18 cellular contexts compared by ENCODE assay signal in the genomic region with DNA sequence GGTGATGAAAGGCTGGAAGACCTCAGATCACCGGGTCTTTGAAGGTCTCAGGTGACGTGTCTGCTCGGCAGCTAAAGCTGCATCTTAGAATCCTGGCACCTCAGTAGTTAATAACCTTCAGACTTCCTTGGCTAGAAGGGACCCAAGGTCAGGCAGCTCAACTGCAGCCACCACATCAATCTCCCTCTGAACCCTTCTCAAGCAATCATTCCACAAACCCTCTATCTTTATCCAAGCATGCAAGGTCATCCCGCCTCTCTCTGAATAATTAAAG. TPM values are rescaled to one million over a fixed set of nuclear protein-coding genes. Genes with fewer than 3 reads are reported as not detected.
DNase-seq lines count a peak whose midpoint lies in the region; ATAC-seq, FAIRE-seq and TF ChIP-seq lines count a peak whose summit lies in the region.
"Had no signal": no experiment of that assay in that cellular context is flagged by ENCODE, and none has a peak within 500 bp of the region (broad histone marks: within the 10 kb centered on the region; RNA-seq: fewer than 3 reads in every experiment).

No MANE protein-coding gene starts in this region.

- TF ChIP-seq RAD21 in K562 (CRISPR knock-in tag; conservative IDR thresholded peaks at IDR 0.05 in 1 of 2, IDR thresholded peaks at IDR 0.05 in 1 of 2), result no peak

- no peak for DNase-seq in heart left ventricle
- DNase-seq in left ventricle myocardium superior, result no peak
- no peak for DNase-seq in K562 (ENCODE audit: extremely low read depth in 1 of 4, low spot score in 3 of 4)
- DNase-seq in memory B cell (ENCODE audit: low spot score in 2 of 2), result no peak
- no peak for DNase-seq in tibial artery
- DNase-seq in upper lobe of right lung, result no peak
- no peak for DNase-seq in SHP77 treated with DMSO at 0.1 percent for 48 hours (lab: John Stamatoyannopoulos, UW)
- no peak for DNase-seq in activated CD8-positive, alpha-beta memory T cell treated with anti-CD3 and anti-CD28 coated beads, Interleukin-2, amount 50 U/mL, for 4 hours
- DNase-seq: activated CD8-positive, alpha-beta T cell treated with anti-CD3 and anti-CD28 coated beads for 36 hours; activated naive CD8-positive, alpha-beta T cell treated with anti-CD3 and anti-CD28 coated beads, Interleukin-2, amount 10 ng/mL, durations not matched to agents 7 days and 5 days; activated T-cell treated with anti-CD3 and anti-CD28 coated beads, Interleukin-2, amount 50 U/mL, for 72 hours; CD4-positive, CD25-positive, alpha-beta regulatory T cell; stimulated activated CD4-positive, alpha-beta T cell treated with anti-CD3 and anti-CD28 coated beads, Interleukin-4, amount 100 ng/mL, for 4 hours had no signal

- no peaks in the 10 kb centered on the region for H3K9me3 Mint-ChIP-seq in memory B cell
- H3K9me3 Mint-ChIP-seq: activated CD8-positive, alpha-beta T cell treated with anti-CD3 and anti-CD28 coated beads for 36 hours; activated naive CD8-positive, alpha-beta T cell treated with anti-CD3 and anti-CD28 coated beads, Interleukin-2, amount 10 ng/mL, durations not matched to agents 7 days and 5 days; activated T-cell treated with anti-CD3 and anti-CD28 coated beads, Interleukin-2, amount 50 U/mL, for 72 hours; CD4-positive, CD25-positive, alpha-beta regulatory T cell; central memory CD8-positive, alpha-beta T cell had no signal

- no TSS peak for BruUV-seq in K562 (replicated peaks; lab: Mats Ljungman, UMichigan)

- WGBS in heart left ventricle, 4 donors, result 39 to 56% (median 44%) methylated on average over 4 of the region's 4 CpGs
- 65% methylated on average over 3 of the region's 4 CpGs for WGBS in K562 (ENCODE audit: insufficient coverage, low coverage, missing lambda C conversion rate)

- no peaks in the 10 kb centered on the region for H3K9me1 ChIP-seq in K562 (ENCODE audit: control insufficient read depth, insufficient read depth, low read length)

- no peak overlapping the region for H3K4me2 ChIP-seq in K562 (ENCODE audit: insufficient read depth, low read length)

- H3K4me1 Mint-ChIP-seq in memory B cell, result peaks cover 59% of the 10 kb centered on the region

- H3K36me3 Mint-ChIP-seq in memory B cell, result peaks cover 3% of the 10 kb centered on the region
- H3K36me3 Mint-ChIP-seq: activated naive CD8-positive, alpha-beta T cell treated with anti-CD3 and anti-CD28 coated beads, Interleukin-2, amount 10 ng/mL, durations not matched to agents 7 days and 5 days; CD4-positive, CD25-positive, alpha-beta regulatory T cell had no signal

- 0 out of 2 replicates have a peak, but pooled peaks cover 15% of the 10 kb centered on the region for H4K20me1 ChIP-seq in K562 (replicated peaks; ENCODE audit: control insufficient read depth, insufficient read depth, low read length)

- in situ Hi-C loops in K562 (cut with MboI), result no loop called here

- peaks cover 0 to 5% (median 0%) of the 10 kb centered on the region in 9 donors for H3K36me3 ChIP-seq in heart left ventricle
- peaks cover 46% of the 10 kb centered on the region for H3K36me3 ChIP-seq in K562 (ENCODE audit: control insufficient read depth, insufficient read depth, low read length)
- no peaks in the 10 kb centered on the region for H3K36me3 ChIP-seq in tibial artery
- no peaks in the 10 kb centered on the region for H3K36me3 ChIP-seq in upper lobe of right lung

- no peak overlapping the region for H3K4me3 Mint-ChIP-seq in memory B cell
- H3K4me3 Mint-ChIP-seq: activated CD8-positive, alpha-beta T cell treated with anti-CD3 and anti-CD28 coated beads for 36 hours; activated naive CD8-positive, alpha-beta T cell treated with anti-CD3 and anti-CD28 coated beads, Interleukin-2, amount 10 ng/mL, durations not matched to agents 7 days and 5 days; activated T-cell treated with anti-CD3 and anti-CD28 coated beads, Interleukin-2, amount 50 U/mL, for 72 hours; central memory CD8-positive, alpha-beta T cell had no signal

- peaks cover 21 to 93% (median 72%) of the 10 kb centered on the region in 12 donors for H3K4me1 ChIP-seq in heart left ventricle
- H3K4me1 ChIP-seq in K562 (replicated peaks in 1 of 2; ENCODE audit: control insufficient read depth in 2 of 2, insufficient read depth in 2 of 2, low read length in 2 of 2), result peaks cover 35 to 55% of the 10 kb centered on the region in 2 experiments; a peak in 4 of 5 replicates
- peaks cover 4 to 78% (median 69%) of the 10 kb centered on the region in 4 donors for H3K4me1 ChIP-seq in tibial artery
- H3K4me1 ChIP-seq in upper lobe of right lung, result peaks cover 63% of the 10 kb centered on the region

- POLR2A ChIA-PET in K562 (lab: Yijun Ruan, JAX), result interaction anchor here (0.5 to 10.6 kb wide), 7 partner anchors 11 to 394 kb away, joined by 3 to 65 read pairs (median 7); no protein-coding TSS in a partner anchor

- TF ChIP-seq EP300 in K562 (IDR thresholded peaks at IDR 0.05; ENCODE audit: low read length), result no peak

- FAIRE-seq in K562 (lab: Jason Lieb, UNC), result peak; percentile 58
- FAIRE-seq: A204.1 had no signal

- H3K9ac ChIP-seq in K562 (ENCODE audit: insufficient read depth in 1 of 2, low read depth in 2 of 2, low read length in 2 of 2), result peak overlapping the region in 1 of 2 experiments; percentile 19; a peak in 1 of 4 replicates

- no peak overlapping the region for H2AFZ ChIP-seq in K562 (ENCODE audit: low read depth, low read length)

- CTCF ChIA-PET in K562 (lab: Yijun Ruan, JAX; ENCODE audit: low intra/inter-chr PET ratio), result no interaction called here

- TF ChIP-seq CTCF in heart left ventricle (IDR thresholded peaks at IDR 0.05) (no peak), K562 (IDR thresholded peaks at IDR 0.05 in 2 of 3, conservative IDR thresholded peaks at IDR 0.05 in 1 of 3; ENCODE audit: insufficient read depth in 2 of 3, low read depth in 1 of 3, low read length in 3 of 3) (no peak), tibial artery (IDR thresholded peaks at IDR 0.05) (no peak), upper lobe of right lung (IDR thresholded peaks at IDR 0.05) (no peak)

- peak overlapping the region; percentile 81 for H3K27ac Mint-ChIP-seq in memory B cell
- H3K27ac Mint-ChIP-seq: activated CD8-positive, alpha-beta T cell treated with anti-CD3 and anti-CD28 coated beads for 36 hours; activated naive CD8-positive, alpha-beta T cell treated with anti-CD3 and anti-CD28 coated beads, Interleukin-2, amount 10 ng/mL, durations not matched to agents 7 days and 5 days had no signal

- H3K27me3 Mint-ChIP-seq in memory B cell, result no peaks in the 10 kb centered on the region
- H3K27me3 Mint-ChIP-seq: central memory CD8-positive, alpha-beta T cell had no signal

- no peaks in the 10 kb centered on the region for H3K9me3 ChIP-seq in heart left ventricle
- H3K9me3 ChIP-seq in K562 (replicated peaks; ENCODE audit: control insufficient read depth, insufficient read depth, low read depth, low read length), result no peaks in the 10 kb centered on the region
- no peaks in the 10 kb centered on the region for H3K9me3 ChIP-seq in tibial artery
- H3K9me3 ChIP-seq in upper lobe of right lung, result no peaks in the 10 kb centered on the region

- intact Hi-C loops in heart left ventricle (cut with DNase I), result no loop called here
- intact Hi-C loops in left ventricle myocardium superior (cut with micrococcal nuclease), result no loop called here
- intact Hi-C loops in K562 (cut with micrococcal nuclease), result no loop called here
- intact Hi-C loops in tibial artery (cut with DNase I; ENCODE audit: low total_unique reads), result no loop called here
- intact Hi-C loops in upper lobe of right lung (cut with DNase I), result no loop called here

- H3K79me2 ChIP-seq in K562 (ENCODE audit: control insufficient read depth, insufficient read depth, low read length), result peaks cover 90% of the 10 kb centered on the region

- H3K27me3 ChIP-seq in heart left ventricle, result no peaks in the 10 kb centered on the region
- H3K27me3 ChIP-seq in K562 (ENCODE audit: control insufficient read depth in 2 of 2, insufficient read depth in 2 of 2, low read length in 2 of 2), result no peaks in the 10 kb centered on the region
- no peaks in the 10 kb centered on the region for H3K27me3 ChIP-seq in tibial artery
- H3K27me3 ChIP-seq in upper lobe of right lung, result no peaks in the 10 kb centered on the region

- H3K4me3 ChIP-seq in heart left ventricle (no peak overlapping the region), K562 (no peak overlapping the region), tibial artery (no peak overlapping the region), upper lobe of right lung (no peak overlapping the region)

- TF ChIP-seq POLR2A in heart left ventricle (IDR thresholded peaks at IDR 0.05) (no peak), K562 (conservative IDR thresholded peaks at IDR 0.05) (no peak)

- ATAC-seq in heart left ventricle, result no peak
- ATAC-seq in left ventricle myocardium superior, result no peak
- no peak for ATAC-seq in K562
- ATAC-seq in memory B cell (ENCODE audit: low read depth), result no peak
- no peak for ATAC-seq in upper lobe of right lung
- ATAC-seq: activated CD8-positive, alpha-beta T cell treated with anti-CD3 and anti-CD28 coated beads for 36 hours; activated T-cell treated with anti-CD3 and anti-CD28 coated beads, Interleukin-2, amount 50 U/mL, for 72 hours had no signal

- H3K27ac ChIP-seq in heart left ventricle (peak overlapping the region in 11 of 12 donors; percentile 16 to 97 (median 91)), K562 (ENCODE audit: extremely low read depth, low read depth, low read length) (no peak overlapping the region; the same call in 2 of the 3 replicates), tibial artery (peak overlapping the region; percentile 90), upper lobe of right lung (no peak overlapping the region)

RNA-seq across cellular contexts. Expression of a gene that starts 16.7 kb away (rescaled TPM):
- total RNA-seq in heart left ventricle, result not detected
- under 1 TPM in 1 of 2 donors, not detected in 1; 0.15 TPM for polyA plus RNA-seq in heart left ventricle
- total RNA-seq in left ventricle myocardium superior, result not detected
- total RNA-seq in K562 (2011; cell fraction: chromatin; rRNA removed; ENCODE audit: low replicate concordance), result not detected in 2 replicates
- not detected in 2 replicates for total RNA-seq in K562 (2011; cell fraction: nucleolus; rRNA removed)
- total RNA-seq in K562 (2011; cell fraction: nucleoplasm; rRNA removed), result not detected in 2 replicates
- total RNA-seq in K562 (2014; rRNA removed), result not detected in 2 replicates
- not detected in 2 replicates for total RNA-seq in K562 (2014; rRNA removed; fragmentation: Illumina TruSeq; extraction: Trizol)
- not detected in 2 replicates for total RNA-seq in K562 (2015; rRNA removed; fragmentation: Illumina TruSeq; extraction: Trizol)
- not detected in 2 replicates for total RNA-seq in K562 (2021)
- not detected in 2 replicates for polyA plus RNA-seq in K562 (2011; rRNA removed)
- 0.04 TPM in 1 of 2 replicates, not detected in the other for polyA plus RNA-seq in K562 (2011; cell fraction: cytosol; rRNA removed)
- not detected in 2 replicates for polyA plus RNA-seq in K562 (2011; cell fraction: nucleus; rRNA removed)
- 0.15 and 0.17 TPM in 2 replicates for polyA plus RNA-seq in K562 (2012)
- not detected in 2 replicates for polyA plus RNA-seq in K562 (2014; fragmentation: Illumina TruSeq; extraction: Trizol)
- not detected for polyA plus RNA-seq in K562 (2014; fragmentation: Nextera tagmentation; extraction: Ambion mirVana)
- polyA plus RNA-seq in K562 (2014; rRNA removed), result not detected in 2 replicates
- not detected in 2 replicates for polyA minus RNA-seq in K562 (2011; rRNA and poly(A)+ RNA removed)
- polyA minus RNA-seq in K562 (2011; cell fraction: cytosol; rRNA and poly(A)+ RNA removed), result not detected in 2 replicates
- not detected in 2 replicates for polyA minus RNA-seq in K562 (2011; cell fraction: nucleus; rRNA and poly(A)+ RNA removed)
- 1.6 TPM for total RNA-seq in upper lobe of right lung
- total RNA-seq: activated CD8-positive, alpha-beta T cell treated with anti-CD3 and anti-CD28 coated beads for 36 hours; activated naive CD8-positive, alpha-beta T cell treated with anti-CD3 and anti-CD28 coated beads, Interleukin-2, amount 10 ng/mL, durations not matched to agents 7 days and 5 days; activated T-cell treated with anti-CD3 and anti-CD28 coated beads, Interleukin-2, amount 50 U/mL, for 72 hours; CD4-positive, CD25-positive, alpha-beta regulatory T cell; Daoy; glomerular endothelial cell; osteoblast had no signal

Comparison
In these comparisons a context has a peak if more than half of its experiments do, and no peak if none do; other contexts are left out.
1. H3K27ac ChIP-seq: peak in heart left ventricle (11 of 12) and tibial artery (2 of 2); none in K562 (single experiment) and upper lobe of right lung (single experiment).